Comparison of ENCODE assay signal across 26 cellular contexts in genomic region chr10:105834261-105835059, GRCh38.
A peak's percentile ranks its signal among the peaks of the same experiment; 100 is the strongest.
DNase-seq lines count a peak whose midpoint lies in the region; ATAC-seq, FAIRE-seq and TF ChIP-seq lines count a peak whose summit lies in the region.
"Had no signal": no experiment of that assay in that cellular context is flagged by ENCODE, and none has a peak within 500 bp of the region (broad histone marks: within the 10 kb centered on the region; RNA-seq: fewer than 3 reads in every experiment).

No MANE protein-coding gene starts in this region.

- TF ChIP-seq CTCF in omental fat pad (IDR thresholded peaks at IDR 0.05) (no peak), GM10248 (IDR thresholded peaks at IDR 0.05; ENCODE audit: control extremely low read depth, extremely low read depth, low read depth, missing control alignments) (no peak), psoas muscle (IDR thresholded peaks at IDR 0.05) (no peak)

- no peak for TF ChIP-seq POLR2A in GM12892 (IDR thresholded peaks at IDR 0.05; ENCODE audit: low read depth, low read length)

- DNase-seq in A172 (ENCODE audit: low spot score): peak; percentile 48
- peak; percentile 26 for DNase-seq in astrocyte of the hippocampus (ENCODE audit: low read depth, low spot score)
- peak; percentile 72 for DNase-seq in kidney glomerular epithelial cell (lab: John Stamatoyannopoulos, UW)
- DNase-seq in omental fat pad (ENCODE audit: low spot score): no peak
- DNase-seq in GM12892 (ENCODE audit: insufficient read length): no peak
- no peak for DNase-seq in GM10248 (ENCODE audit: extremely low spot score)
- DNase-seq in AG08395 (ENCODE audit: low spot score): no peak
- no peak for DNase-seq in psoas muscle
- DNase-seq: 8988T; CD4-positive, CD25-positive, alpha-beta regulatory T cell; COR-L47; DMS 273 treated with DMSO at 0.1 percent for 48 hours; DMS79 treated with DMSO at 0.1 percent for 48 hours; MG63; NCI-H1417 treated with DMSO at 0.1 percent for 48 hours; NCI-H187; NCI-H446; NCI-H526 treated with DMSO at 0.1 percent for 48 hours; Right ventricle myocardium superior had no signal

- H3K4me1 ChIP-seq in psoas muscle: no peaks in the 10 kb centered on the region
- H3K4me1 ChIP-seq: HAP-1 had no signal

- H3K36me3 ChIP-seq in psoas muscle (ENCODE audit: insufficient read depth in 1 of 2, low read depth in 1 of 2): no peaks in the 10 kb centered on the region
- H3K36me3 ChIP-seq: HAP-1, MG63 had no signal

- no peaks in the 10 kb centered on the region for H3K9me3 ChIP-seq in psoas muscle
- H3K9me3 ChIP-seq: HAP-1, MG63 had no signal

- POLR2A ChIA-PET in GM10248 (lab: Yijun Ruan, JAX): no interaction called here

- intact Hi-C loops in psoas muscle (cut with DNase I): no loop called here

- WGBS in psoas muscle, 3 donors: 77 to 84% (median 81%) methylated on average over 4 of the region's 4 CpGs

- no peaks in the 10 kb centered on the region for H3K27me3 ChIP-seq in psoas muscle (ENCODE audit: insufficient read depth in 3 of 3, low read length in 2 of 3)
- H3K27me3 ChIP-seq: MG63 had no signal

- peak; percentile 85 for ATAC-seq in omental fat pad (ENCODE audit: low FRiP score)
- ATAC-seq in psoas muscle: no peak
- ATAC-seq: GM23338, HepG2, K562 had no signal

- H3K4me3 ChIP-seq in psoas muscle: no peak overlapping the region
- H3K4me3 ChIP-seq: GM23338, HAP-1, K562, MG63 had no signal

- FAIRE-seq in GM12892 (lab: Jason Lieb, UNC): no peak
- FAIRE-seq: GM12891, GM18507, HepG2, K562 had no signal

- CTCF ChIA-PET in GM10248 (lab: Yijun Ruan, JAX): interaction anchor here (1.3 to 1.4 kb wide), 3 partner anchors 9 to 12 kb away, joined by 4 to 7 read pairs (median 4); no protein-coding TSS in a partner anchor

- no peak overlapping the region for H3K27ac ChIP-seq in psoas muscle
- H3K27ac ChIP-seq: HL-60 had no signal

Comparison
In these comparisons a context has a peak if more than half of its experiments do, and no peak if none do; other contexts are left out.
1. DNase-seq: peak in A172 (single experiment), astrocyte of the hippocampus (single experiment) and kidney glomerular epithelial cell (single experiment); none in omental fat pad (single experiment), GM12892 (single experiment), GM10248 (single experiment), AG08395 (single experiment) and psoas muscle (0 of 2).